In genomic region chr16:87996962-87997880, GRCh38 we compare ENCODE assay signal across 29 cellular contexts. TPM values are rescaled to one million over a fixed set of nuclear protein-coding genes. Genes with fewer than 3 reads are reported as not detected.
A peak's percentile ranks its signal among the peaks of the same experiment; 100 is the strongest.
DNase-seq lines count a peak whose midpoint lies in the region; ATAC-seq, FAIRE-seq and TF ChIP-seq lines count a peak whose summit lies in the region.
"Had no signal": no experiment of that assay in that cellular context is flagged by ENCODE, and none has a peak within 500 bp of the region (broad histone marks: within the 10 kb centered on the region; RNA-seq: fewer than 3 reads in every experiment).

No MANE protein-coding gene starts in this region.

- peaks cover 0 to 3% (median 0%) of the 10 kb centered on the region in 4 donors for H3K36me3 ChIP-seq in sigmoid colon
- H3K36me3 ChIP-seq: MG63, uterus had no signal

- DNase-seq in activated CD8-positive, alpha-beta memory T cell treated with anti-CD3 and anti-CD28 coated beads, Interleukin-2, amount 10 ng/mL, durations not matched to agents 7 days and 5 days, result peak; percentile 25
- DNase-seq in activated CD8-positive, alpha-beta memory T cell treated with anti-CD3 and anti-CD28 coated beads for 24 hours, result no peak
- DNase-seq in GM12892 (ENCODE audit: insufficient read length) (no peak), sigmoid colon (peak; percentile 12), LoVo (ENCODE audit: low spot score) (no peak), NCI-H82 treated with DMSO at 0.1 percent for 48 hours (lab: John Stamatoyannopoulos, UW; ENCODE audit: unreplicated experiment) (no peak), NCI-H82 (lab: John Stamatoyannopoulos, UW) (no peak)
- DNase-seq in central memory CD8-positive, alpha-beta T cell (ENCODE audit: low spot score in 2 of 2), result no peak
- DNase-seq: activated CD4-positive, alpha-beta memory T cell treated with anti-CD3 and anti-CD28 coated beads for 36 hours; activated effector memory CD4-positive, alpha-beta T cell treated with Interleukin-2 at 50 U/mL for 16 hours; DMS79 treated with DMSO at 0.1 percent for 48 hours; GF-D8; GM23248; KBM-7; left colon; MG63; NCI-H1105; NCI-H187 treated with DMSO at 0.1 percent for 48 hours; NCI-H2171 treated with DMSO at 0.1 percent for 48 hours; NCI-H510A; SK-N-SH; stimulated activated naive CD4-positive, alpha-beta T cell treated with Interleukin-2 at 50 U/mL for 16 hours; uterus had no signal

- no peak for TF ChIP-seq CTCF in sigmoid colon (IDR thresholded peaks at IDR 0.05)

- peak; percentile 84 for FAIRE-seq in GM12892 (lab: Jason Lieb, UNC)
- FAIRE-seq: A204.1, GM18507, TTC549 had no signal

- CTCF ChIA-PET in activated CD8-positive, alpha-beta memory T cell treated with anti-CD3 and anti-CD28 coated beads, Interleukin-2, amount 10 ng/mL, durations not matched to agents 7 days and 5 days (lab: Charles Lee), result no interaction called here

- H3K27ac Mint-ChIP-seq in activated CD8-positive, alpha-beta memory T cell treated with anti-CD3 and anti-CD28 coated beads, Interleukin-2, amount 10 ng/mL, durations not matched to agents 7 days and 5 days, result no peak overlapping the region
- peak overlapping the region; percentile 36 for H3K27ac Mint-ChIP-seq in central memory CD8-positive, alpha-beta T cell (ENCODE audit: low read depth)
- H3K27ac Mint-ChIP-seq: activated CD4-positive, alpha-beta memory T cell treated with anti-CD3 and anti-CD28 coated beads for 36 hours had no signal

- no peaks in the 10 kb centered on the region for H3K27me3 Mint-ChIP-seq in activated CD8-positive, alpha-beta memory T cell treated with anti-CD3 and anti-CD28 coated beads, Interleukin-2, amount 10 ng/mL, durations not matched to agents 7 days and 5 days
- H3K27me3 Mint-ChIP-seq in central memory CD8-positive, alpha-beta T cell, result no peaks in the 10 kb centered on the region
- H3K27me3 Mint-ChIP-seq: activated CD4-positive, alpha-beta memory T cell treated with anti-CD3 and anti-CD28 coated beads for 36 hours had no signal

- peaks cover 12% of the 10 kb centered on the region for H3K36me3 Mint-ChIP-seq in activated CD8-positive, alpha-beta memory T cell treated with anti-CD3 and anti-CD28 coated beads, Interleukin-2, amount 10 ng/mL, durations not matched to agents 7 days and 5 days
- H3K36me3 Mint-ChIP-seq in central memory CD8-positive, alpha-beta T cell (ENCODE audit: insufficient read depth), result peaks cover 4% of the 10 kb centered on the region

- H3K27me3 ChIP-seq in sigmoid colon, result no peaks in the 10 kb centered on the region
- H3K27me3 ChIP-seq: gastroesophageal sphincter, MG63, uterus had no signal

- no peak for TF ChIP-seq EP300 in sigmoid colon (IDR thresholded peaks at IDR 0.05)

- TF ChIP-seq POLR2A in GM12892 (IDR thresholded peaks at IDR 0.05; ENCODE audit: low read depth, low read length) (no peak), sigmoid colon (IDR thresholded peaks at IDR 0.05) (no peak)

- H3K4me1 ChIP-seq in sigmoid colon, result no peaks in the 10 kb centered on the region
- H3K4me1 ChIP-seq: gastroesophageal sphincter, uterus had no signal

- H3K27ac ChIP-seq in sigmoid colon, result no peak overlapping the region
- H3K27ac ChIP-seq: gastroesophageal sphincter, GM23248, skin epidermis, uterus had no signal

- peaks cover 3% of the 10 kb centered on the region for H3K4me1 Mint-ChIP-seq in activated CD8-positive, alpha-beta memory T cell treated with anti-CD3 and anti-CD28 coated beads, Interleukin-2, amount 10 ng/mL, durations not matched to agents 7 days and 5 days
- peaks cover 19% of the 10 kb centered on the region for H3K4me1 Mint-ChIP-seq in central memory CD8-positive, alpha-beta T cell

- no peaks in the 10 kb centered on the region for H3K9me3 Mint-ChIP-seq in activated CD8-positive, alpha-beta memory T cell treated with anti-CD3 and anti-CD28 coated beads, Interleukin-2, amount 10 ng/mL, durations not matched to agents 7 days and 5 days (ENCODE audit: low read depth)
- H3K9me3 Mint-ChIP-seq in central memory CD8-positive, alpha-beta T cell, result no peaks in the 10 kb centered on the region
- H3K9me3 Mint-ChIP-seq: activated CD4-positive, alpha-beta memory T cell treated with anti-CD3 and anti-CD28 coated beads for 36 hours had no signal

- WGBS in sigmoid colon, 2 donors, result 93 to 95% methylated on average over 8 of the region's 8 CpGs

- no peaks in the 10 kb centered on the region for H3K9me3 ChIP-seq in sigmoid colon
- H3K9me3 ChIP-seq: gastroesophageal sphincter, MG63, SK-N-SH, uterus had no signal

- intact Hi-C loops in sigmoid colon (cut with DNase I), result no loop called here

- no peak for ATAC-seq in activated CD8-positive, alpha-beta memory T cell treated with anti-CD3 and anti-CD28 coated beads, Interleukin-2, amount 10 ng/mL, durations not matched to agents 7 days and 5 days
- ATAC-seq in central memory CD8-positive, alpha-beta T cell (replicated peaks; ENCODE audit: extremely low read depth, poor library complexity, severe bottlenecking), result no peak
- ATAC-seq: activated CD4-positive, CD25-positive, alpha-beta regulatory T cell treated with anti-CD3 and anti-CD28 coated beads, Interleukin-2, amount 50 U/mL, for 24 hours; gastroesophageal sphincter; left colon had no signal

- H3K4me3 ChIP-seq in sigmoid colon, result no peak overlapping the region
- H3K4me3 ChIP-seq: gastroesophageal sphincter, GM23248, MG63, skin epidermis, uterus had no signal

- H3K4me3 Mint-ChIP-seq in activated CD8-positive, alpha-beta memory T cell treated with anti-CD3 and anti-CD28 coated beads, Interleukin-2, amount 10 ng/mL, durations not matched to agents 7 days and 5 days, result no peak overlapping the region
- H3K4me3 Mint-ChIP-seq in central memory CD8-positive, alpha-beta T cell, result no peak overlapping the region
- H3K4me3 Mint-ChIP-seq: activated CD4-positive, alpha-beta memory T cell treated with anti-CD3 and anti-CD28 coated beads for 36 hours had no signal

RNA-seq across cellular contexts. Expression of gene BANP, which starts 46.0 kb away (rescaled TPM):
- total RNA-seq in activated CD8-positive, alpha-beta memory T cell treated with anti-CD3 and anti-CD28 coated beads, Interleukin-2, amount 10 ng/mL, durations not matched to agents 7 days and 5 days, result 10 to 100 TPM; 36.1 to 48.7 TPM
- 14.5 TPM for polyA plus RNA-seq in GM12892 (2012; ENCODE audit: missing spikeins)
- total RNA-seq in sigmoid colon, result 10 to 100 TPM; 17.4 to 31.0 (median 23.0) TPM
- 10 to 100 TPM in 1 of 3 donors, 1 to 10 TPM in 2; 8.4 to 15.9 (median 8.8) TPM for polyA plus RNA-seq in sigmoid colon

Comparison
In these comparisons a context has a peak if more than half of its experiments do, and no peak if none do; other contexts are left out.
1. DNase-seq: peak in activated CD8-positive, alpha-beta memory T cell treated with anti-CD3 and anti-CD28 coated beads, Interleukin-2, amount 10 ng/mL, durations not matched to agents 7 days and 5 days (single experiment) and sigmoid colon (single experiment); none in activated CD8-positive, alpha-beta memory T cell treated with anti-CD3 and anti-CD28 coated beads for 24 hours (single experiment), GM12892 (single experiment), central memory CD8-positive, alpha-beta T cell (0 of 2), LoVo (single experiment), NCI-H82 treated with DMSO at 0.1 percent for 48 hours (single experiment) and NCI-H82 (single experiment).